In genomic region chr19:18519962-18520847, GRCh38 we compare ENCODE assay signal across 8 cellular contexts. TPM values are rescaled to one million over a fixed set of nuclear protein-coding genes. Genes with fewer than 3 reads are reported as not detected.
DNase-seq lines count a peak whose midpoint lies in the region; ATAC-seq and TF ChIP-seq lines count a peak whose summit lies in the region.

No MANE protein-coding gene starts in this region.

- TF ChIP-seq POLR2A in NB4 (IDR thresholded peaks at IDR 0.05; ENCODE audit: extremely low read depth, insufficient read length): no peak
- TF ChIP-seq POLR2A in right lobe of liver (IDR thresholded peaks at IDR 0.05): peak; percentile 76

- 2% methylated on average over 14 of the region's 22 CpGs for WGBS in right lobe of liver (ENCODE audit: insufficient coverage, low coverage, low lambda C conversion rate, missing lambda C conversion rate)

- peak; percentile 33 for DNase-seq in NK-92 treated with Interleukin-12 subunit alpha and Interleukin-12 subunit beta, amount 100 ng/mL, for 24 hours (lab: John Stamatoyannopoulos, UW)
- no peak for DNase-seq in NK-92 (lab: John Stamatoyannopoulos, UW; ENCODE audit: unreplicated experiment)
- peak; percentile 71 for DNase-seq in NB4 (ENCODE audit: low read depth)
- peak; percentile 87 for DNase-seq in coronary artery (ENCODE audit: low spot score)
- peak; percentile 72 to 80 (median 79) for DNase-seq in right lobe of liver
- peak; percentile 70 for DNase-seq in stimulated activated CD8-positive, alpha-beta memory T cell treated with anti-CD3 and anti-CD28 coated beads, Interleukin-4, amount 100 ng/mL, for 48 hours

- H3K4me3 ChIP-seq in NB4 (ENCODE audit: low read depth, low read length): peak overlapping the region; percentile 83
- peak overlapping the region; percentile 93 for H3K4me3 ChIP-seq in coronary artery
- peak overlapping the region; percentile 96 to 99 (median 99) for H3K4me3 ChIP-seq in right lobe of liver

- peaks cover 3 to 48% (median 16%) of the 10 kb centered on the region in 4 donors for H3K4me1 ChIP-seq in right lobe of liver

- intact Hi-C loops in right lobe of liver (cut with DNase I): loop anchor here in 1 of 2 donors (10.0 kb wide), 1 partner anchor 65 kb away; no protein-coding TSS in a partner anchor

- H3K27me3 ChIP-seq in right lobe of liver: no peaks in the 10 kb centered on the region

- TF ChIP-seq CTCF in NB4 (IDR thresholded peaks at IDR 0.05; ENCODE audit: low read depth, low read length): peak; percentile 76
- TF ChIP-seq CTCF in VCaP (conservative IDR thresholded peaks at IDR 0.05): peak; percentile 87
- no peak for TF ChIP-seq CTCF in coronary artery (IDR thresholded peaks at IDR 0.05)
- TF ChIP-seq CTCF in right lobe of liver (IDR thresholded peaks at IDR 0.05): peak; percentile 55 to 63 (median 58)

- peak; percentile 2 to 37 (median 8) for ATAC-seq in right lobe of liver
- ATAC-seq in HG03442 (IDR thresholded peaks at IDR 0.05; ENCODE audit: unreplicated experiment): no peak

- H3K36me3 ChIP-seq in right lobe of liver: no peaks in the 10 kb centered on the region

- no peaks in the 10 kb centered on the region for H3K9me3 ChIP-seq in right lobe of liver

- H3K27ac ChIP-seq in VCaP (peak overlapping the region; percentile 93), coronary artery (peak overlapping the region; percentile 97 to 98), right lobe of liver (peak overlapping the region; percentile 98 to 99 (median 99))

RNA-seq across cellular contexts. Expression of gene ELL, which starts 1.7 kb away (rescaled TPM):
- total RNA-seq in right lobe of liver: 10 to 100 TPM in 2 of 6 experiments, 1 to 10 TPM in 4; 5.3 to 11.9 (median 8.6) TPM

RNA-seq across cellular contexts. Expression of gene FKBP8, which starts 23.2 kb away (rescaled TPM):
- total RNA-seq in right lobe of liver: 100 to 1,000 TPM in 3 of 6 experiments, 10 to 100 TPM in 3; 92.7 to 179 (median 118) TPM

RNA-seq across cellular contexts. Expression of gene KXD1, which starts 37.5 kb away (rescaled TPM):
- 10 to 100 TPM; 30.2 to 93.0 (median 36.1) TPM for total RNA-seq in right lobe of liver

RNA-seq across cellular contexts. Expression of gene UBA52, which starts 51.5 kb away (rescaled TPM):
- 100 to 1,000 TPM; 256 to 470 (median 406) TPM for total RNA-seq in right lobe of liver
